8 cellular contexts compared by ENCODE assay signal in genomic region chr3:11770105-11770476, GRCh38.
A peak's percentile ranks its signal among the peaks of the same experiment; 100 is the strongest.
DNase-seq lines count a peak whose midpoint lies in the region; ATAC-seq and TF ChIP-seq lines count a peak whose summit lies in the region.

No MANE protein-coding gene starts in this region.

- CTCF ChIA-PET in SK-N-SH (lab: Yijun Ruan, JAX) = interaction anchor here (0.6 kb wide), 1 partner anchor 786 kb away, joined by 3 read pairs; no protein-coding TSS in a partner anchor

- H3K9me2 ChIP-seq in SK-N-SH = no peaks in the 10 kb centered on the region

- POLR2A ChIA-PET in SK-N-SH (lab: Yijun Ruan, JAX) = no interaction called here

- peak; percentile 6 to 47 for ATAC-seq in upper lobe of left lung (ENCODE audit: low FRiP score in 2 of 2)

- H4K20me1 ChIP-seq in SK-N-SH (ENCODE audit: insufficient read depth) = no peaks in the 10 kb centered on the region

- H3K27ac Mint-ChIP-seq in activated naive CD4-positive, alpha-beta T cell treated with anti-CD3 and anti-CD28 coated beads, Interleukin-2, amount 50 U/mL, for 24 hours = no peak overlapping the region
- H3K27ac Mint-ChIP-seq in glutamatergic neuron (ENCODE audit: unreplicated experiment) = no peak overlapping the region

- peak overlapping the region; percentile 12 for H3K4me3 Mint-ChIP-seq in activated naive CD4-positive, alpha-beta T cell treated with anti-CD3 and anti-CD28 coated beads, Interleukin-2, amount 50 U/mL, for 24 hours
- peak overlapping the region; percentile 18 for H3K4me3 Mint-ChIP-seq in glutamatergic neuron (ENCODE audit: unreplicated experiment)

- TF ChIP-seq CTCF in SK-N-SH (IDR thresholded peaks at IDR 0.05) (no peak), glutamatergic neuron (IDR thresholded peaks at IDR 0.05; ENCODE audit: partially characterized antibody, unreplicated experiment) (no peak), upper lobe of left lung (IDR thresholded peaks at IDR 0.05) (no peak), ascending aorta (IDR thresholded peaks at IDR 0.05) (no peak)

- DNase-seq in activated naive CD4-positive, alpha-beta T cell (lab: John Stamatoyannopoulos, UW) = no peak
- DNase-seq in SK-N-SH = peak; percentile 19
- DNase-seq in glutamatergic neuron = no peak
- no peak for DNase-seq in upper lobe of left lung
- DNase-seq in NCI-H524 (lab: John Stamatoyannopoulos, UW) = no peak
- DNase-seq in ascending aorta (ENCODE audit: low spot score in 2 of 2) = no peak
- no peak for DNase-seq in GOT3 (lab: John Stamatoyannopoulos, UW)

- TF ChIP-seq POLR2A in upper lobe of left lung (IDR thresholded peaks at IDR 0.05) = no peak

- H3K27ac ChIP-seq in SK-N-SH (ENCODE audit: low read depth in 2 of 2, low read length in 1 of 2) (no peak overlapping the region), upper lobe of left lung (peak overlapping the region in 3 of 4 donors; percentile 18 to 60 (median 54)), ascending aorta (no peak overlapping the region)

- 84% methylated on average over 5 of the region's 5 CpGs for WGBS in SK-N-SH (ENCODE audit: low lambda C conversion rate)
- 46 to 53% methylated on average over 5 of the region's 5 CpGs for WGBS in upper lobe of left lung, 2 donors

- H3K36me3 Mint-ChIP-seq in activated naive CD4-positive, alpha-beta T cell treated with anti-CD3 and anti-CD28 coated beads, Interleukin-2, amount 50 U/mL, for 24 hours = peaks cover under 1% of the 10 kb centered on the region
- no peaks in the 10 kb centered on the region for H3K36me3 Mint-ChIP-seq in glutamatergic neuron (ENCODE audit: unreplicated experiment)

- H3K4me3 ChIP-seq in SK-N-SH (ENCODE audit: low read depth in 2 of 2, low read length in 1 of 2) = no peak overlapping the region
- H3K4me3 ChIP-seq in upper lobe of left lung = peak overlapping the region in 1 of 4 donors; percentile 25
- peak overlapping the region in 1 of 2 donors; percentile 26 for H3K4me3 ChIP-seq in ascending aorta

- TF ChIP-seq EP300 in SK-N-SH (IDR thresholded peaks at IDR 0.05; ENCODE audit: borderline replicate concordance in 1 of 2, low read depth in 1 of 2, low read length in 1 of 2) = no peak
- no peak for TF ChIP-seq EP300 in upper lobe of left lung (IDR thresholded peaks at IDR 0.05)

- H3K27me3 ChIP-seq in SK-N-SH (ENCODE audit: insufficient read depth) = no peaks in the 10 kb centered on the region
- H3K27me3 ChIP-seq in upper lobe of left lung = no peaks in the 10 kb centered on the region
- H3K27me3 ChIP-seq in ascending aorta = no peaks in the 10 kb centered on the region

- H3K4me1 ChIP-seq in SK-N-SH (ENCODE audit: control insufficient read depth in 1 of 2, insufficient read depth in 2 of 2, low read depth in 1 of 2, low read length in 1 of 2) (peaks cover 0 to 8% of the 10 kb centered on the region in 2 experiments; a peak in 2 of 4 replicates), upper lobe of left lung (peaks cover 11 to 14% (median 12%) of the 10 kb centered on the region in 4 donors), ascending aorta (peaks cover 0 to 5% of the 10 kb centered on the region in 2 donors)

- H3K4me2 ChIP-seq in SK-N-SH = no peak overlapping the region

- no peak overlapping the region for H2AFZ ChIP-seq in SK-N-SH (ENCODE audit: low read depth)

- H3K27me3 Mint-ChIP-seq in activated naive CD4-positive, alpha-beta T cell treated with anti-CD3 and anti-CD28 coated beads, Interleukin-2, amount 50 U/mL, for 24 hours = no peaks in the 10 kb centered on the region
- H3K27me3 Mint-ChIP-seq in glutamatergic neuron (ENCODE audit: unreplicated experiment) = peaks cover 4% of the 10 kb centered on the region

- TF ChIP-seq RAD21 in SK-N-SH (IDR thresholded peaks at IDR 0.05; ENCODE audit: low read length) = no peak

- H3K36me3 ChIP-seq in SK-N-SH (replicated peaks in 1 of 2; ENCODE audit: control insufficient read depth in 1 of 2, insufficient read depth in 2 of 2, low read length in 1 of 2) (no peaks in the 10 kb centered on the region), upper lobe of left lung (no peaks in the 10 kb centered on the region), ascending aorta (no peaks in the 10 kb centered on the region)

- H3F3A ChIP-seq in SK-N-SH (replicated peaks; ENCODE audit: insufficient read depth) = no peaks in the 10 kb centered on the region

- intact Hi-C loops in ascending aorta (cut with DNase I) = no loop called here

- no peaks in the 10 kb centered on the region for H3K79me2 ChIP-seq in SK-N-SH (ENCODE audit: insufficient read depth)

- H3K4me1 Mint-ChIP-seq in activated naive CD4-positive, alpha-beta T cell treated with anti-CD3 and anti-CD28 coated beads, Interleukin-2, amount 50 U/mL, for 24 hours = peaks cover 23% of the 10 kb centered on the region
- H3K4me1 Mint-ChIP-seq in glutamatergic neuron (ENCODE audit: low read depth, unreplicated experiment) = peaks cover 8% of the 10 kb centered on the region

- H3K9me3 Mint-ChIP-seq in activated naive CD4-positive, alpha-beta T cell treated with anti-CD3 and anti-CD28 coated beads, Interleukin-2, amount 50 U/mL, for 24 hours = no peaks in the 10 kb centered on the region
- no peaks in the 10 kb centered on the region for H3K9me3 Mint-ChIP-seq in glutamatergic neuron (ENCODE audit: unreplicated experiment)

- H3K9me3 ChIP-seq in SK-N-SH (no peaks in the 10 kb centered on the region), upper lobe of left lung (no peaks in the 10 kb centered on the region), ascending aorta (no peaks in the 10 kb centered on the region)

- H3K9ac ChIP-seq in SK-N-SH = no peak overlapping the region

TF ChIP-seq in SK-N-SH, 30 proteins besides CTCF, POLR2A, EP300 and RAD21 (continues in another document):
- no peak for TF ChIP-seq RCOR1 (IDR thresholded peaks at IDR 0.05; ENCODE audit: low read length)
- no peak for TF ChIP-seq USF1 (IDR thresholded peaks at IDR 0.05; ENCODE audit: borderline replicate concordance, low read depth)
- no peak for TF ChIP-seq REST (IDR thresholded peaks at IDR 0.05; ENCODE audit: low read depth, low read length)
- TF ChIP-seq RFX5 (IDR thresholded peaks at IDR 0.05; ENCODE audit: low read length) = no peak
- TF ChIP-seq RXRA (IDR thresholded peaks at IDR 0.05; ENCODE audit: borderline replicate concordance, low read depth) = no peak
- TF ChIP-seq FOSL2 (IDR thresholded peaks at IDR 0.05; ENCODE audit: borderline replicate concordance, low read depth) = no peak
- no peak for TF ChIP-seq IRF3 (IDR thresholded peaks at IDR 0.05; ENCODE audit: low read depth, low read length)
- TF ChIP-seq TAF1 (IDR thresholded peaks at IDR 0.05; ENCODE audit: borderline replicate concordance, low read depth, low read length) = no peak
- no peak for TF ChIP-seq YY1 (IDR thresholded peaks at IDR 0.05; ENCODE audit: low read depth)
- TF ChIP-seq MAX (IDR thresholded peaks at IDR 0.05; ENCODE audit: low read depth) = no peak
- no peak for TF ChIP-seq POLR2AphosphoS5 (IDR thresholded peaks at IDR 0.05; ENCODE audit: low read depth, low read length)

Comparison
In these comparisons a context has a peak if more than half of its experiments do, and no peak if none do; other contexts are left out.
1. H3K27ac ChIP-seq: peak in upper lobe of left lung (3 of 4); none in SK-N-SH (0 of 2) and ascending aorta (0 of 2).